Comparison of ENCODE assay signal across 8 cellular contexts in genomic region chr3:71064288-71064975, GRCh38.
A peak's percentile ranks its signal among the peaks of the same experiment; 100 is the strongest.
DNase-seq lines count a peak whose midpoint lies in the region; ATAC-seq and TF ChIP-seq lines count a peak whose summit lies in the region.

No MANE protein-coding gene starts in this region.

- TF ChIP-seq POLR2A in right lobe of liver (IDR thresholded peaks at IDR 0.05), result no peak

- no peak for TF ChIP-seq CTCF in right lobe of liver (IDR thresholded peaks at IDR 0.05)

- H3K36me3 ChIP-seq in right lobe of liver, result no peaks in the 10 kb centered on the region

- H3K4me3 ChIP-seq in right lobe of liver, result peak overlapping the region; percentile 53 to 62 (median 57)

- peaks cover 0 to 57% (median 6%) of the 10 kb centered on the region in 4 donors for H3K4me1 ChIP-seq in right lobe of liver

- ATAC-seq in GM19397 (IDR thresholded peaks at IDR 0.05; ENCODE audit: unreplicated experiment) (peak; percentile 43), right lobe of liver (peak; percentile 33 to 58 (median 46))

- DNase-seq in AML-193 (lab: John Stamatoyannopoulos, UW) (peak; percentile 41 to 61), Kasumi-1 (lab: John Stamatoyannopoulos, UW) (peak; percentile 44 to 74), dermis blood vessel endothelial cell (peak; percentile 77), right lobe of liver (peak in 2 of 3 donors; percentile 51 to 64), NCI-H1694 treated with DMSO at 0.1 percent for 48 hours (lab: John Stamatoyannopoulos, UW) (no peak)
- DNase-seq in activated CD4-positive, alpha-beta T cell treated with anti-CD3 and anti-CD28 coated beads for 1 hour, result peak; percentile 62
- peak; percentile 54 for DNase-seq in stimulated activated CD8-positive, alpha-beta memory T cell treated with anti-CD3 and anti-CD28 coated beads, Interleukin-12 subunit alpha, Interleukin-12 subunit beta, amount 100 ng/mL, for 4 hours (ENCODE audit: low read depth)

- peak overlapping the region; percentile 87 to 91 (median 89) for H3K27ac ChIP-seq in right lobe of liver

- under 1% methylated on average over 18 of the region's 51 CpGs for WGBS in right lobe of liver (ENCODE audit: insufficient coverage, low coverage, low lambda C conversion rate, missing lambda C conversion rate)

- intact Hi-C loops in right lobe of liver (cut with DNase I), result loop anchor here in 1 of 2 donors (10.0 kb wide), 1 partner anchor 60 kb away; no protein-coding TSS in a partner anchor

- no peaks in the 10 kb centered on the region for H3K27me3 ChIP-seq in right lobe of liver

- H3K9me3 ChIP-seq in right lobe of liver, result no peaks in the 10 kb centered on the region
